21 cellular contexts compared by ENCODE assay signal in genomic region chr9:37679649-37680402, GRCh38. TPM values are rescaled to one million over a fixed set of nuclear protein-coding genes. Genes with fewer than 3 reads are reported as not detected.
"Had no signal": no experiment of that assay in that cellular context is flagged by ENCODE, and none has a peak within 500 bp of the region (broad histone marks: within the 10 kb centered on the region; RNA-seq: fewer than 3 reads in every experiment).

No MANE protein-coding gene starts in this region.

- H3K27ac ChIP-seq: brain microvascular endothelial cell, colonic mucosa, gastroesophageal sphincter, lower lobe of right lung, spleen, upper lobe of right lung, VCaP had no signal

- FAIRE-seq: islet of Langerhans had no signal

- H3K4me3 ChIP-seq: colonic mucosa, gastroesophageal sphincter, lower lobe of right lung, spleen, upper lobe of right lung had no signal

- H3K9me3 ChIP-seq: colonic mucosa, gastroesophageal sphincter, lower lobe of right lung, spleen, upper lobe of right lung had no signal

- H3K36me3 ChIP-seq: brain microvascular endothelial cell, colonic mucosa, gastroesophageal sphincter, lower lobe of right lung, spleen, upper lobe of right lung had no signal

- DNase-seq: activated CD4-positive, alpha-beta T cell treated with anti-CD3 and anti-CD28 coated beads for 1 hour; activated effector memory CD4-positive, alpha-beta T cell treated with anti-CD3 and anti-CD28 coated beads, Interleukin-2, amount 50 U/mL, for 16 hours; activated naive CD4-positive, alpha-beta T cell treated with anti-CD3 and anti-CD28 coated beads, Interleukin-2, amount 50 U/mL, for 16 hours; aorta; colonic mucosa; left cardiac atrium; lower lobe of right lung; natural killer cell; posterior cingulate gyrus; spleen; stimulated activated CD4-positive, alpha-beta T cell treated with anti-CD3 and anti-CD28 coated beads, Interleukin-4, amount 100 ng/mL, for 4 hours; stimulated activated naive B cell treated with anti-CD40 and anti-IgM and Interleukin-4, amounts not matched to agents 10 μg/mL and 1 μg/mL and 100 μg/mL, for 72 hours; T-helper 1 cell; T-helper 9 cell; upper lobe of right lung had no signal

- H3K4me1 ChIP-seq: colonic mucosa, gastroesophageal sphincter, lower lobe of right lung, spleen, upper lobe of right lung had no signal

- H3K27me3 ChIP-seq: colonic mucosa had no signal

- ATAC-seq: activated T-cell treated with anti-CD3 and anti-CD28 coated beads, Interleukin-2, amount 50 U/mL, for 72 hours; gastroesophageal sphincter; left cardiac atrium; lower lobe of right lung; natural killer cell; upper lobe of right lung had no signal

RNA-seq across cellular contexts. Expression of gene FRMPD1, which starts 29.1 kb away (rescaled TPM):
- total RNA-seq: activated CD8-positive, alpha-beta memory T cell treated with anti-CD3 and anti-CD28 coated beads for 36 hours; activated T-cell treated with anti-CD3 and anti-CD28 coated beads, Interleukin-2, amount 50 U/mL, for 72 hours; natural killer cell; upper lobe of right lung had no signal
- polyA plus RNA-seq: aorta had no signal
